Comparison of ENCODE assay signal across 12 cellular contexts in genomic region chr15:60526127-60526616, GRCh38. TPM values are rescaled to one million over a fixed set of nuclear protein-coding genes. Genes with fewer than 3 reads are reported as not detected.
DNase-seq lines count a peak whose midpoint lies in the region; ATAC-seq, FAIRE-seq and TF ChIP-seq lines count a peak whose summit lies in the region.
"Had no signal": no experiment of that assay in that cellular context is flagged by ENCODE, and none has a peak within 500 bp of the region (broad histone marks: within the 10 kb centered on the region; RNA-seq: fewer than 3 reads in every experiment).

No MANE protein-coding gene starts in this region.

- peak; percentile 79 for ATAC-seq in Right ventricle myocardium inferior
- ATAC-seq in RWPE2 (ENCODE audit: low read depth), result peak; percentile 82
- ATAC-seq: stimulated activated memory B cell treated with anti-CD40 and anti-IgM and Interleukin-4, amounts not matched to agents 10 μg/mL and 1 μg/mL and 100 μg/mL, for 72 hours had no signal

- DNase-seq in Right ventricle myocardium inferior (ENCODE audit: missing footprints) (no peak), right atrium auricular region (ENCODE audit: low spot score) (no peak), RWPE2 (ENCODE audit: low spot score) (peak; percentile 92), fibroblast of villous mesenchyme (ENCODE audit: low read depth) (peak; percentile 89), ureter (ENCODE audit: low spot score) (peak; percentile 71), AG08396 (ENCODE audit: low spot score) (no peak), GF-D8 (lab: John Stamatoyannopoulos, UW) (no peak), frontal cortex (ENCODE audit: low spot score in 2 of 2) (no peak)
- DNase-seq: activated B cell treated with CpG ODN at 0.5 μM for 24 hours had no signal

- intact Hi-C loops in Right ventricle myocardium inferior (cut with DNase I), result no loop called here

- H3K27me3 ChIP-seq in right atrium auricular region (no peaks in the 10 kb centered on the region), RWPE2 (ENCODE audit: insufficient read depth, poor library complexity, severe bottlenecking) (no peaks in the 10 kb centered on the region)

- H3K36me3 ChIP-seq in right atrium auricular region, result no peaks in the 10 kb centered on the region
- H3K36me3 ChIP-seq in RWPE2 (ENCODE audit: low read depth), result no peaks in the 10 kb centered on the region

- peaks cover 0 to 15% of the 10 kb centered on the region in 2 donors for H3K4me1 ChIP-seq in right atrium auricular region
- peaks cover 45% of the 10 kb centered on the region for H3K4me1 ChIP-seq in RWPE2 (ENCODE audit: insufficient read depth, poor library complexity, severe bottlenecking)

- no peak for FAIRE-seq in frontal cortex (lab: Jason Lieb, UNC)
- FAIRE-seq: GM12891, RCC 7860 had no signal

- H3K27ac ChIP-seq in right atrium auricular region, result peak overlapping the region in 1 of 2 donors; percentile 29
- H3K27ac ChIP-seq in RWPE2 (ENCODE audit: poor library complexity, severe bottlenecking), result peak overlapping the region; percentile 10

- no peaks in the 10 kb centered on the region for H3K9me3 ChIP-seq in right atrium auricular region
- H3K9me3 ChIP-seq in RWPE2 (ENCODE audit: severe bottlenecking), result no peaks in the 10 kb centered on the region

- no peak overlapping the region for H3K4me3 ChIP-seq in right atrium auricular region
- H3K4me3 ChIP-seq in RWPE2 (ENCODE audit: severe bottlenecking), result no peak overlapping the region
- H3K4me3 ChIP-seq in fibroblast of villous mesenchyme (ENCODE audit: low read depth, low read length), result no peak overlapping the region

- no peak for TF ChIP-seq CTCF in right atrium auricular region (IDR thresholded peaks at IDR 0.05)
- no peak for TF ChIP-seq CTCF in RWPE2 (IDR thresholded peaks at IDR 0.05; ENCODE audit: poor library complexity, severe bottlenecking)
- no peak for TF ChIP-seq CTCF in fibroblast of villous mesenchyme (IDR thresholded peaks at IDR 0.05; ENCODE audit: insufficient read depth, low read depth, low read length)

RNA-seq across cellular contexts. Expression of gene ICE2, which starts 47.2 kb away (rescaled TPM):
- 21.9 TPM for total RNA-seq in Right ventricle myocardium inferior
- total RNA-seq in right atrium auricular region, result 10 to 100 TPM; 10.6 to 12.6 TPM
- 28.7 and 31.1 TPM in 2 replicates for total RNA-seq in fibroblast of villous mesenchyme
- total RNA-seq in ureter, result 65.5 TPM
- 38.3 TPM for total RNA-seq in frontal cortex

Comparison
In these comparisons a context has a peak if more than half of its experiments do, and no peak if none do; other contexts are left out.
1. DNase-seq: peak in RWPE2 (single experiment), fibroblast of villous mesenchyme (single experiment) and ureter (single experiment); none in Right ventricle myocardium inferior (single experiment), right atrium auricular region (single experiment), AG08396 (single experiment), GF-D8 (single experiment) and frontal cortex (0 of 2).